19 cellular contexts compared by ENCODE assay signal in genomic region chr2:241657851-241658254, GRCh38. TPM values are rescaled to one million over a fixed set of nuclear protein-coding genes. Genes with fewer than 3 reads are reported as not detected.
DNase-seq lines count a peak whose midpoint lies in the region; TF ChIP-seq lines count a peak whose summit lies in the region.
"Had no signal": no experiment of that assay in that cellular context is flagged by ENCODE, and none has a peak within 500 bp of the region (broad histone marks: within the 10 kb centered on the region; RNA-seq: fewer than 3 reads in every experiment).

No MANE protein-coding gene starts in this region.

- H3K27me3 Mint-ChIP-seq in chondrocyte (ENCODE audit: low read depth) (no peaks in the 10 kb centered on the region), mesothelial cell of epicardium (ENCODE audit: low read depth) (no peaks in the 10 kb centered on the region)
- H3K27me3 Mint-ChIP-seq: CD4-positive, alpha-beta T cell; IgD-negative memory B cell had no signal

- TF ChIP-seq CTCF in chondrocyte (IDR thresholded peaks at IDR 0.05) (no peak), osteoblast (IDR thresholded peaks at IDR 0.05; ENCODE audit: extremely low read depth, low read depth, low read length) (no peak), mesothelial cell of epicardium (IDR thresholded peaks at IDR 0.05; ENCODE audit: unreplicated experiment) (no peak)

- DNase-seq in NT2/D1 (ENCODE audit: low read depth, low spot score) = no peak
- no peak for DNase-seq in chondrocyte (ENCODE audit: low spot score)
- DNase-seq in osteoblast (ENCODE audit: insufficient read length, low spot score, missing footprints) = peak; percentile 73
- DNase-seq in mesothelial cell of epicardium (ENCODE audit: low spot score in 2 of 2, unreplicated experiment in 2 of 2) = no peak
- DNase-seq in MV-4-11 (lab: John Stamatoyannopoulos, UW) = no peak
- DNase-seq: CD4-positive, alpha-beta T cell; COR-L47; DMS79; GM23248; HCEC 1CT; Karpas-422; NCI-H1694; NCI-H2081 treated with DMSO at 0.1 percent for 48 hours; NCI-H2171 treated with DMSO at 0.1 percent for 48 hours; NCI-H524 treated with DMSO at 0.1 percent for 48 hours; NCI-H82; OCI-M1 had no signal

- H3K27ac ChIP-seq in osteoblast (ENCODE audit: low read depth, low read length) = no peak overlapping the region
- H3K27ac ChIP-seq: GM23248, SJSA1 had no signal

- H3K9me3 ChIP-seq in NT2/D1 (ENCODE audit: insufficient read depth, low read length) = peaks cover 1% of the 10 kb centered on the region; the same call in 1 of the 2 replicates
- H3K9me3 ChIP-seq in osteoblast (ENCODE audit: low read depth, low read length) = no peaks in the 10 kb centered on the region
- H3K9me3 ChIP-seq: SJSA1 had no signal

- peaks cover 80% of the 10 kb centered on the region for H3K36me3 ChIP-seq in NT2/D1 (ENCODE audit: insufficient read depth, insufficient read length, low read length)
- H3K36me3 ChIP-seq in osteoblast (ENCODE audit: insufficient read depth, low read length) = peaks cover 58% of the 10 kb centered on the region

- peaks cover 7% of the 10 kb centered on the region for H3K79me2 ChIP-seq in osteoblast (ENCODE audit: insufficient read depth, low read length)

- H3K9me3 Mint-ChIP-seq in chondrocyte (ENCODE audit: low read depth) (no peaks in the 10 kb centered on the region), mesothelial cell of epicardium (no peaks in the 10 kb centered on the region)
- H3K9me3 Mint-ChIP-seq: CD4-positive, alpha-beta T cell; IgD-negative memory B cell had no signal

- no peak overlapping the region for H3K4me3 ChIP-seq in NT2/D1 (ENCODE audit: insufficient read length, low read depth)
- no peak overlapping the region for H3K4me3 ChIP-seq in osteoblast (ENCODE audit: insufficient read depth, low read length)
- H3K4me3 ChIP-seq: GM23248, SJSA1 had no signal

- H2AFZ ChIP-seq in osteoblast (ENCODE audit: low read length) = no peak overlapping the region
- H2AFZ ChIP-seq: GM23248 had no signal

- no peaks in the 10 kb centered on the region for H3K4me1 Mint-ChIP-seq in chondrocyte (ENCODE audit: low read depth)
- H3K4me1 Mint-ChIP-seq in mesothelial cell of epicardium = peaks cover 8% of the 10 kb centered on the region
- H3K4me1 Mint-ChIP-seq: IgD-negative memory B cell had no signal

- H3K27me3 ChIP-seq in NT2/D1 (ENCODE audit: insufficient read depth, insufficient read length) (no peaks in the 10 kb centered on the region), osteoblast (ENCODE audit: insufficient read depth, low read length) (no peaks in the 10 kb centered on the region)
- H3K27me3 ChIP-seq: SJSA1 had no signal

- peak overlapping the region; percentile 51 for H3K9ac ChIP-seq in NT2/D1 (ENCODE audit: insufficient read length, low read depth)
- H3K9ac ChIP-seq: GM23248 had no signal

- H3K4me3 Mint-ChIP-seq in chondrocyte (ENCODE audit: unreplicated experiment) = no peak overlapping the region
- H3K4me3 Mint-ChIP-seq in mesothelial cell of epicardium = no peak overlapping the region
- H3K4me3 Mint-ChIP-seq: CD4-positive, alpha-beta T cell; IgD-negative memory B cell had no signal

- H3K4me2 ChIP-seq in osteoblast (ENCODE audit: insufficient read depth, low read length) = no peak overlapping the region

- H3K36me3 Mint-ChIP-seq in chondrocyte (ENCODE audit: low read depth) (peaks cover 30% of the 10 kb centered on the region), mesothelial cell of epicardium (peaks cover 35% of the 10 kb centered on the region)

- H4K20me1 ChIP-seq in osteoblast (ENCODE audit: insufficient read depth, low read length) = peaks cover 10% of the 10 kb centered on the region

- H3K27ac Mint-ChIP-seq in chondrocyte (ENCODE audit: unreplicated experiment) = peak overlapping the region; percentile 74
- H3K27ac Mint-ChIP-seq in mesothelial cell of epicardium = no peak overlapping the region
- H3K27ac Mint-ChIP-seq: CD4-positive, alpha-beta T cell; IgD-negative memory B cell had no signal

- H3K4me1 ChIP-seq in NT2/D1 (ENCODE audit: insufficient read depth, insufficient read length) (peaks cover 31% of the 10 kb centered on the region), osteoblast (ENCODE audit: insufficient read depth, low read length) (no peaks in the 10 kb centered on the region)
- H3K4me1 ChIP-seq: SJSA1 had no signal

RNA-seq across cellular contexts. Expression of gene ATG4B, which starts 20.4 kb away (rescaled TPM):
- total RNA-seq in chondrocyte (53.1 to 64.0 TPM (median 57.2 TPM) in 3 replicates), osteoblast (42.7 and 48.0 TPM in 2 replicates), mesothelial cell of epicardium (125 to 135 TPM (median 133 TPM) in 3 replicates)

RNA-seq across cellular contexts. Expression of gene THAP4, which starts 20.9 kb away (rescaled TPM):
- total RNA-seq in chondrocyte = 40.9 to 42.4 TPM (median 41.4 TPM) in 3 replicates
- 43.3 and 43.4 TPM in 2 replicates for total RNA-seq in osteoblast
- 45.7 to 51.5 TPM (median 50.1 TPM) in 3 replicates for total RNA-seq in mesothelial cell of epicardium

RNA-seq across cellular contexts. Expression of gene DTYMK, which starts 28.8 kb away (rescaled TPM):
- 22.7 to 32.7 TPM (median 23.1 TPM) in 3 replicates for total RNA-seq in chondrocyte
- 12.7 and 14.1 TPM in 2 replicates for total RNA-seq in osteoblast
- total RNA-seq in mesothelial cell of epicardium = 32.1 to 36.5 TPM (median 35.0 TPM) in 3 replicates

RNA-seq across cellular contexts. Expression of gene ING5, which starts 44.0 kb away (rescaled TPM):
- total RNA-seq in chondrocyte = 13.8 to 25.2 TPM (median 16.3 TPM) in 3 replicates
- total RNA-seq in osteoblast = 16.6 and 18.6 TPM in 2 replicates
- total RNA-seq in mesothelial cell of epicardium = 50.8 to 56.9 TPM (median 51.8 TPM) in 3 replicates
